8 cellular contexts compared by ENCODE assay signal in the genomic region with DNA sequence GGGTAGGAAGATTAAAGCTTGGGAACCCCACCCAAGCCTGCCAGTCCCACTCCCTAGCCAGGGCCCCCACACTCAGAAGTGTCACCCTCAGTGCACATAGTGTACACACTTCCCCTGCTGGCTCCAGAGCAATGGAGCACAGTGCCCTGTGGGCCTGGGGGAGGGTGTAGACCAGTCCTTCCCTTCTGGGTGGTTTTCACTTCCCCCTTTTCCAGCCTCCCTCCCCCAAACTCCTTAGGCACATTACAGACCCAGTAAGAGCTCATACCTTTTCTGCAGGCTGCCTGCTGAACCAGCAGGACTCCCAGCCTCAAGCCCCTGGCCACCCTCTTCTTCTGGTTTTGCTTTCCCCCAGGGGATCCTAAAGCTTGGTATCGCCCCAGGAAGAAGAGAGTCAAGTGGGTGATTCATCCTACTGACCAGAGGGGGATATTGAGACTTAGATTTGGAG. TPM values are rescaled to one million over a fixed set of nuclear protein-coding genes. Genes with fewer than 3 reads are reported as not detected.
A peak's percentile ranks its signal among the peaks of the same experiment; 100 is the strongest.
DNase-seq lines count a peak whose midpoint lies in the region; ATAC-seq and TF ChIP-seq lines count a peak whose summit lies in the region.

A gene with protein sequence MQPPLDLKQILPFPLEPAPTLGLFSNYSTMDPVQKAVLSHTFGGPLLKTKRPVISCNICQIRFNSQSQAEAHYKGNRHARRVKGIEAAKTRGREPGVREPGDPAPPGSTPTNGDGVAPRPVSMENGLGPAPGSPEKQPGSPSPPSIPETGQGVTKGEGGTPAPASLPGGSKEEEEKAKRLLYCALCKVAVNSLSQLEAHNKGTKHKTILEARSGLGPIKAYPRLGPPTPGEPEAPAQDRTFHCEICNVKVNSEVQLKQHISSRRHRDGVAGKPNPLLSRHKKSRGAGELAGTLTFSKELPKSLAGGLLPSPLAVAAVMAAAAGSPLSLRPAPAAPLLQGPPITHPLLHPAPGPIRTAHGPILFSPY (minus strand): TSS at position 143 of the 451 bp plus-strand sequence. CDS start 219 bp downstream, outside the sequence.

- DNase-seq in NOMO-1 treated with DMSO at 0.1 percent for 48 hours (lab: John Stamatoyannopoulos, UW; ENCODE audit: unreplicated experiment) (peak; percentile 93), retina (peak; percentile 41), NCI-H1930 (lab: John Stamatoyannopoulos, UW) (no peak), NCI-H2227 treated with DMSO at 0.1 percent for 48 hours (lab: John Stamatoyannopoulos, UW) (no peak), HPDE6-E6E7 (ENCODE audit: extremely low spot score) (no peak)

- no peaks in the 10 kb centered on the region for H3K9me3 ChIP-seq in gastroesophageal sphincter

- H3K27me3 ChIP-seq in gastroesophageal sphincter: no peaks in the 10 kb centered on the region

- WGBS in gastroesophageal sphincter (ENCODE audit: low coverage in 1 of 2), 2 donors: 80% methylated on average over 1 of the region's 1 CpG; no CpG with 5 or more reads in 1 of the 2 donors

- H3K4me1 ChIP-seq in gastroesophageal sphincter: peaks cover 0 to 26% (median 5%) of the 10 kb centered on the region in 3 donors

- no peak for TF ChIP-seq POLR2A in gastroesophageal sphincter (IDR thresholded peaks at IDR 0.05)

- no peak for TF ChIP-seq CTCF in gastroesophageal sphincter (IDR thresholded peaks at IDR 0.05)

- peak within 1 kb of the TSS in 1 of 2 donors; percentile 14 for H3K4me3 ChIP-seq in gastroesophageal sphincter

- H3K36me3 ChIP-seq in gastroesophageal sphincter: no peaks in the 10 kb centered on the region

- peak within 1 kb of the TSS in 3 of 4 donors; percentile 11 to 48 (median 15) for H3K27ac ChIP-seq in gastroesophageal sphincter

- no peak for TF ChIP-seq EP300 in gastroesophageal sphincter (IDR thresholded peaks at IDR 0.05)

- peak; percentile 57 for ATAC-seq in GM19395 (IDR thresholded peaks at IDR 0.05; ENCODE audit: unreplicated experiment)
- no peak for ATAC-seq in gastroesophageal sphincter
- ATAC-seq in GM19328 (IDR thresholded peaks at IDR 0.05; ENCODE audit: unreplicated experiment): no peak

RNA-seq across cellular contexts. Expression of the gene that starts here (rescaled TPM):
- total RNA-seq in gastroesophageal sphincter: 10 to 100 TPM in 3 of 4 donors, 1 to 10 TPM in 1; 7.5 to 28.0 (median 19.5) TPM

Comparison
In these comparisons a context has a peak if more than half of its experiments do, and no peak if none do; other contexts are left out.
1. DNase-seq: peak in NOMO-1 treated with DMSO at 0.1 percent for 48 hours (single experiment) and retina (single experiment); none in NCI-H1930 (0 of 2), NCI-H2227 treated with DMSO at 0.1 percent for 48 hours (single experiment) and HPDE6-E6E7 (single experiment).